ENCODE assay signal across 8 cellular contexts in genomic region chr11:100687630-100688395, GRCh38. TPM values are rescaled to one million over a fixed set of nuclear protein-coding genes. Genes with fewer than 3 reads are reported as not detected.
A peak's percentile ranks its signal among the peaks of the same experiment; 100 is the strongest.
DNase-seq lines count a peak whose midpoint lies in the region; ATAC-seq and TF ChIP-seq lines count a peak whose summit lies in the region.

No MANE protein-coding gene starts in this region.

- intact Hi-C loops in right lobe of liver (cut with DNase I), result loop anchor here in 1 of 2 donors (10.0 kb wide), 1 partner anchor 167 kb away; no protein-coding TSS in a partner anchor

- peak; percentile 27 for TF ChIP-seq POLR2A in right lobe of liver (IDR thresholded peaks at IDR 0.05)

- H3K36me3 ChIP-seq in HUES48 (ENCODE audit: control insufficient read depth, insufficient read depth, low read length) (0 out of 2 replicates have a peak, but pooled peaks cover 6% of the 10 kb centered on the region), right lobe of liver (no peaks in the 10 kb centered on the region), subcutaneous abdominal adipose tissue (ENCODE audit: control insufficient read depth in 5 of 5, insufficient read depth in 5 of 5, low read length in 5 of 5) (no peaks in the 10 kb centered on the region)

- DNase-seq in NCI-H1105 treated with DMSO at 0.1 percent for 48 hours (lab: John Stamatoyannopoulos, UW) (peak; percentile 13), NCI-H1105 (lab: John Stamatoyannopoulos, UW) (no peak), SKM-1 treated with dmso at 0.1 percent for 144 hours (lab: John Stamatoyannopoulos, UW; ENCODE audit: unreplicated experiment) (peak; percentile 63), ecto neural progenitor cell (ENCODE audit: low spot score) (peak; percentile 78), right lobe of liver (peak; percentile 46 to 66 (median 65))

- H3K9ac ChIP-seq in HUES48 (ENCODE audit: low read depth, low read length), result peak overlapping the region; percentile 76
- peak overlapping the region; percentile 56 to 90 (median 75) for H3K9ac ChIP-seq in subcutaneous abdominal adipose tissue (ENCODE audit: low read length in 5 of 5)

- WGBS in right lobe of liver (ENCODE audit: insufficient coverage, low coverage, low lambda C conversion rate, missing lambda C conversion rate), result under 1% methylated on average over 15 of the region's 24 CpGs

- TF ChIP-seq CTCF in right lobe of liver (IDR thresholded peaks at IDR 0.05), result peak; percentile 50 to 59 (median 56)

- H3K4me1 ChIP-seq in HUES48 (ENCODE audit: control insufficient read depth, insufficient read depth, low read length), result peaks cover 27% of the 10 kb centered on the region
- H3K4me1 ChIP-seq in right lobe of liver, result peaks cover 0 to 29% (median 6%) of the 10 kb centered on the region in 4 donors
- H3K4me1 ChIP-seq in subcutaneous abdominal adipose tissue (ENCODE audit: control insufficient read depth in 5 of 5, insufficient read depth in 5 of 5, low read length in 5 of 5), result peaks cover 0 to 32% (median 24%) of the 10 kb centered on the region in 5 donors

- H3K27ac ChIP-seq in HUES48 (ENCODE audit: low read depth, low read length), result peak overlapping the region; percentile 89
- peak overlapping the region; percentile 76 to 87 (median 83) for H3K27ac ChIP-seq in right lobe of liver
- peak overlapping the region; percentile 90 for H3K27ac ChIP-seq in subcutaneous abdominal adipose tissue (ENCODE audit: low read depth, low read length)

- no peaks in the 10 kb centered on the region for H3K27me3 ChIP-seq in HUES48 (ENCODE audit: control insufficient read depth, insufficient read depth, low read length)
- no peaks in the 10 kb centered on the region for H3K27me3 ChIP-seq in right lobe of liver
- H3K27me3 ChIP-seq in subcutaneous abdominal adipose tissue (ENCODE audit: control insufficient read depth in 5 of 5, insufficient read depth in 4 of 5, low read length in 5 of 5), result no peaks in the 10 kb centered on the region

- H3K4me3 ChIP-seq in HUES48 (ENCODE audit: low read depth, low read length), result peak overlapping the region; percentile 86
- peak overlapping the region; percentile 61 to 71 (median 70) for H3K4me3 ChIP-seq in right lobe of liver
- H3K4me3 ChIP-seq in subcutaneous abdominal adipose tissue (ENCODE audit: low read depth in 1 of 5, low read length in 5 of 5), result peak overlapping the region; percentile 80 to 91 (median 83)

- ATAC-seq in GM21576 (IDR thresholded peaks at IDR 0.05; ENCODE audit: unreplicated experiment) (peak; percentile 60), right lobe of liver (peak; percentile 70 to 75 (median 72))

- H3K9me3 ChIP-seq in HUES48 (ENCODE audit: control insufficient read depth, insufficient read depth, low read length) (no peaks in the 10 kb centered on the region), right lobe of liver (no peaks in the 10 kb centered on the region), subcutaneous abdominal adipose tissue (ENCODE audit: control insufficient read depth in 5 of 5, low read length in 5 of 5) (no peaks in the 10 kb centered on the region)

RNA-seq across cellular contexts. Expression of gene ARHGAP42, which starts 0.7 kb away (rescaled TPM):
- 10 to 100 TPM in 4 of 6 experiments, 1 to 10 TPM in 2; 8.7 to 15.8 (median 13.1) TPM for total RNA-seq in right lobe of liver
